In genomic region chr4:78722320-78722719, GRCh38 we compare ENCODE assay signal across 1 cellular context.
TF ChIP-seq lines count a peak whose summit lies in the region.

No MANE protein-coding gene starts in this region.

TF ChIP-seq in GM23338, 12 proteins besides CTCF, POLR2A, EP300 and RAD21:
- TF ChIP-seq ZNF462 (CRISPR knock-in tag; IDR thresholded peaks at IDR 0.05) = no peak
- TF ChIP-seq ZNF331 (CRISPR knock-in tag; IDR thresholded peaks at IDR 0.05; ENCODE audit: low read depth) = no peak
- no peak for TF ChIP-seq POLR2AphosphoS5 (IDR thresholded peaks at IDR 0.05; ENCODE audit: low read depth)
- no peak for TF ChIP-seq CREB1 (CRISPR knock-in tag; IDR thresholded peaks at IDR 0.05; ENCODE audit: low read depth)
- TF ChIP-seq JUNB (IDR thresholded peaks at IDR 0.05; ENCODE audit: unreplicated experiment) = no peak
- no peak for TF ChIP-seq REST (IDR thresholded peaks at IDR 0.05; ENCODE audit: unreplicated experiment)
